17 cellular contexts compared by ENCODE assay signal in the genomic region with DNA sequence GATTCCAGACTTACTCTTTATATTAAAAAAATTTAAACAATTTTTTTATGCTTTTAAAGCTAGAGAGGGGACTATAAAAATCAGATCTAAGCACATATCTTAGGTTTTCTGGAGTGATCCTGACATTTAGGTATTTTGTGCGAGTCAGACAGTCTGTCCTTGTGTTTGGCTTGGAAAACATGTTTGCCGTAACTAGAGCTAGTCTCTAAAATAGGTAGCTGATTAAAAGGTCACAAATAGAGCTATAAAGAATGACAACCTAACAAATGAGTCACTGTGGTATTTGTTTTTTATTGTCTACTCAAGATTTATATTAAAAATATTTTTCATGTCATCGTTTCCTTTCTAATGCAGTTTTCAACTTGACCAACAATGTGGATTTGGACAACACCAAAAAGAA.
DNase-seq lines count a peak whose midpoint lies in the region; ATAC-seq and TF ChIP-seq lines count a peak whose summit lies in the region.
"Had no signal": no experiment of that assay in that cellular context is flagged by ENCODE, and none has a peak within 500 bp of the region (broad histone marks: within the 10 kb centered on the region; RNA-seq: fewer than 3 reads in every experiment).

No MANE protein-coding gene starts in this region.

- peaks cover 38% of the 10 kb centered on the region for H3K4me1 Mint-ChIP-seq in HFFc6 (ENCODE audit: low read depth)
- no peaks in the 10 kb centered on the region for H3K4me1 Mint-ChIP-seq in T-cell
- peaks cover 11% of the 10 kb centered on the region for H3K4me1 Mint-ChIP-seq in type B pancreatic cell (ENCODE audit: unreplicated experiment)

- no peak overlapping the region for H3K4me3 ChIP-seq in fibroblast of villous mesenchyme (ENCODE audit: low read depth, low read length)
- H3K4me3 ChIP-seq: Peyer's patch had no signal

- H3K9me3 Mint-ChIP-seq in HFFc6 (no peaks in the 10 kb centered on the region), T-cell (no peaks in the 10 kb centered on the region), type B pancreatic cell (no peaks in the 10 kb centered on the region)
- H3K9me3 Mint-ChIP-seq: CD8-positive, alpha-beta T cell had no signal

- H3K27ac ChIP-seq in caudate nucleus (ENCODE audit: low read depth, low read length), result no peak overlapping the region
- H3K27ac ChIP-seq: HL-60, Peyer's patch had no signal

- peaks cover 37% of the 10 kb centered on the region for H3K36me3 Mint-ChIP-seq in HFFc6 (ENCODE audit: low read depth)
- H3K36me3 Mint-ChIP-seq in T-cell, result peaks cover 48% of the 10 kb centered on the region
- peaks cover 29% of the 10 kb centered on the region for H3K36me3 Mint-ChIP-seq in type B pancreatic cell

- no peaks in the 10 kb centered on the region; the same call in 1 of the 2 replicates for H3K27me3 Mint-ChIP-seq in HFFc6 (ENCODE audit: insufficient read depth)
- no peaks in the 10 kb centered on the region for H3K27me3 Mint-ChIP-seq in T-cell
- H3K27me3 Mint-ChIP-seq in type B pancreatic cell, result no peaks in the 10 kb centered on the region

- POLR2A ChIA-PET in T-cell (lab: Charles Lee), result interaction anchor here in 1 of 2 donors (0.5 to 0.7 kb wide), 2 partner anchors 66 to 99 kb away, joined by 4 to 5 read pairs; no protein-coding TSS in a partner anchor

- TF ChIP-seq CTCF in HFFc6 (IDR thresholded peaks at IDR 0.05) (no peak), fibroblast of villous mesenchyme (IDR thresholded peaks at IDR 0.05; ENCODE audit: insufficient read depth, low read depth, low read length) (no peak), type B pancreatic cell (conservative IDR thresholded peaks at IDR 0.05) (no peak)

- H3K4me3 Mint-ChIP-seq in HFFc6 (no peak overlapping the region), T-cell (no peak overlapping the region), type B pancreatic cell (no peak overlapping the region)
- H3K4me3 Mint-ChIP-seq: CD8-positive, alpha-beta T cell had no signal

- CTCF ChIA-PET in T-cell (lab: Charles Lee), result interaction anchor here in 1 of 2 donors (0.6 kb wide), 1 partner anchor 25 kb away, joined by 3 read pairs; no protein-coding TSS in a partner anchor

- DNase-seq in HFFc6, result peak; percentile 4
- peak; percentile 1 for DNase-seq in amniotic epithelial cell (ENCODE audit: low read depth)
- peak; percentile 2 for DNase-seq in fibroblast of villous mesenchyme (ENCODE audit: low read depth)
- DNase-seq in caudate nucleus (lab: John Stamatoyannopoulos, UW), result no peak
- no peak for DNase-seq in T-cell
- no peak for DNase-seq in activated CD4-positive, alpha-beta T cell treated with anti-CD3 and anti-CD28 coated beads, Interleukin-2, amount 50 U/mL, for 4 hours
- no peak for DNase-seq in type B pancreatic cell (ENCODE audit: extremely low spot score, unreplicated experiment)
- DNase-seq: CD8-positive, alpha-beta T cell; DMS79 treated with DMSO at 0.1 percent for 48 hours; KG1; MM.1S; NCI-H1105; NCI-H1694 treated with DMSO at 0.1 percent for 48 hours; NCI-H82; Peyer's patch; SHP77 treated with DMSO at 0.1 percent for 48 hours had no signal

- ATAC-seq in T-cell (replicated peaks in 1 of 4), result no peak
- ATAC-seq: CD8-positive, alpha-beta T cell had no signal

- H3K27ac Mint-ChIP-seq in HFFc6 (no peak overlapping the region), T-cell (no peak overlapping the region), type B pancreatic cell (no peak overlapping the region)
- H3K27ac Mint-ChIP-seq: CD8-positive, alpha-beta T cell had no signal

Comparison
In these comparisons a context has a peak if more than half of its experiments do, and no peak if none do; other contexts are left out.
1. DNase-seq: peak in HFFc6 (single experiment), amniotic epithelial cell (single experiment) and fibroblast of villous mesenchyme (single experiment); none in caudate nucleus (0 of 61), T-cell (0 of 34), activated CD4-positive, alpha-beta T cell treated with anti-CD3 and anti-CD28 coated beads, Interleukin-2, amount 50 U/mL, for 4 hours (0 of 2) and type B pancreatic cell (single experiment).